ENCODE assay signal across 8 cellular contexts in the genomic region with DNA sequence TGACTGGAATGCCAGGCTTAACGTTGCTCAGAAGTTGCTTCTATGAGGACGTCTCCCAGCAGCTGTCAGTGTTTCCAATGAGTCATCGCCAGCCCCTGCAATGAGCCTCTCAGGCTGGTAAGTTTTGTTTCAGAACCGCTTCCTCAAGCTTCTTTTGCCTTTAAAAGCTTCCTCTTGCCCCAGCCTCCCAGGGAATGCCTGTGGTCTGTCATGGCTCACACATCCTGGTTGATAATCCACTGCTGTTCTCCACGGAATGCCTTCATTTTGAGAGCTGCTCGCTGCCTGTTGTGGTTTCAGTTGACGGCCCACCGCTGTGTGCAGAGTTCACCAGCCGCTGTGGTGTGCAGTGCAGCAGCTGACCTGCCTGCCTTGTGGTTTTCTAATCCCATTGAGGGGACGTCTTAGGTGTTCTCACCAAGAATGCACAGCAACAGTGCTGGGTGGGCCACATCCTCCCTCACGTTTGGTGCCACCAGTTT.
DNase-seq lines count a peak whose midpoint lies in the region; ATAC-seq and TF ChIP-seq lines count a peak whose summit lies in the region.

No MANE protein-coding gene starts in this region.

- no peak for TF ChIP-seq CTCF in OCI-LY7 (conservative IDR thresholded peaks at IDR 0.05; ENCODE audit: low read length)

- POLR2A ChIA-PET in OCI-LY7 (lab: Charles Lee) = interaction anchor here (0.7 to 1.1 kb wide), 2 partner anchors 11 to 12 kb away, joined by 3 read pairs; no protein-coding TSS in a partner anchor

- no peaks in the 10 kb centered on the region for H4K20me1 ChIP-seq in OCI-LY7 (ENCODE audit: insufficient read depth, low read length)

- peak; percentile 80 for ATAC-seq in HG02938 (IDR thresholded peaks at IDR 0.05; ENCODE audit: unreplicated experiment)

- H3K27ac ChIP-seq in OCI-LY7 (ENCODE audit: low read depth, low read length, poor library complexity, severe bottlenecking) = peak overlapping the region; percentile 64

- no peaks in the 10 kb centered on the region for H3K9me2 ChIP-seq in OCI-LY7 (ENCODE audit: insufficient read depth, low read length)

- no peaks in the 10 kb centered on the region for H3K27me3 Mint-ChIP-seq in activated T-cell treated with anti-CD3 and anti-CD28 coated beads, Interleukin-2, amount 50 U/mL, for 24 hours

- no TSS peak for BruUV-seq in OCI-LY7 (replicated peaks; lab: Mats Ljungman, UMichigan)

- peaks cover 69% of the 10 kb centered on the region for H3K4me1 ChIP-seq in OCI-LY7 (ENCODE audit: insufficient read depth, low read length, poor library complexity, severe bottlenecking)

- no peak overlapping the region for H2AFZ ChIP-seq in OCI-LY7 (ENCODE audit: low read length)

- peaks cover 16% of the 10 kb centered on the region for H3K36me3 Mint-ChIP-seq in activated T-cell treated with anti-CD3 and anti-CD28 coated beads, Interleukin-2, amount 50 U/mL, for 24 hours (ENCODE audit: low read depth)

- H3K9me3 ChIP-seq in OCI-LY7 (ENCODE audit: low read length) = no peaks in the 10 kb centered on the region

- peak overlapping the region; percentile 72 for H3K4me3 Mint-ChIP-seq in activated T-cell treated with anti-CD3 and anti-CD28 coated beads, Interleukin-2, amount 50 U/mL, for 24 hours

- intact Hi-C loops in OCI-LY7 (cut with micrococcal nuclease; ENCODE audit: unreplicated experiment) = no loop called here

- CTCF ChIA-PET in OCI-LY7 (lab: Charles Lee; ENCODE audit: unreplicated experiment) = no interaction called here

- H3K4me3 ChIP-seq in OCI-LY7 (ENCODE audit: low read depth, low read length, poor library complexity, severe bottlenecking) = peak overlapping the region; percentile 54

- peak overlapping the region; percentile 95 for H3K27ac Mint-ChIP-seq in activated T-cell treated with anti-CD3 and anti-CD28 coated beads, Interleukin-2, amount 50 U/mL, for 24 hours

- peaks cover 36% of the 10 kb centered on the region for H3K4me1 Mint-ChIP-seq in activated T-cell treated with anti-CD3 and anti-CD28 coated beads, Interleukin-2, amount 50 U/mL, for 24 hours (ENCODE audit: low read depth)

- DNase-seq in NCI-H1694 treated with DMSO at 0.1 percent for 48 hours (lab: John Stamatoyannopoulos, UW) (peak; percentile 11), NCI-H1694 (lab: John Stamatoyannopoulos, UW) (no peak), OCI-LY7 (ENCODE audit: low spot score) (peak; percentile 76), globus pallidus (ENCODE audit: low spot score) (peak; percentile 29), retina (peak; percentile 64), NCI-H510A (lab: John Stamatoyannopoulos, UW) (no peak)
- peak; percentile 77 for DNase-seq in activated T-cell treated with anti-CD3 and anti-CD28 coated beads, Interleukin-2, amount 50 U/mL, for 24 hours

- no peaks in the 10 kb centered on the region for H3K79me2 ChIP-seq in OCI-LY7 (ENCODE audit: insufficient read depth, low read depth, low read length)

- H3K9me3 Mint-ChIP-seq in activated T-cell treated with anti-CD3 and anti-CD28 coated beads, Interleukin-2, amount 50 U/mL, for 24 hours = no peaks in the 10 kb centered on the region

- peak overlapping the region; percentile 70 for H3K4me2 ChIP-seq in OCI-LY7 (ENCODE audit: low read length)

- peaks cover 8% of the 10 kb centered on the region for H3K36me3 ChIP-seq in OCI-LY7 (ENCODE audit: insufficient read depth, low read length)

Comparison
In these comparisons a context has a peak if more than half of its experiments do, and no peak if none do; other contexts are left out.
1. DNase-seq: peak in NCI-H1694 treated with DMSO at 0.1 percent for 48 hours (single experiment), OCI-LY7 (single experiment), activated T-cell treated with anti-CD3 and anti-CD28 coated beads, Interleukin-2, amount 50 U/mL, for 24 hours (single experiment), globus pallidus (single experiment) and retina (single experiment); none in NCI-H1694 (single experiment) and NCI-H510A (single experiment).